Comparison of ENCODE assay signal across 8 cellular contexts in genomic region chr13:26022538-26023292, GRCh38. TPM values are rescaled to one million over a fixed set of nuclear protein-coding genes. Genes with fewer than 3 reads are reported as not detected.
A peak's percentile ranks its signal among the peaks of the same experiment; 100 is the strongest.
DNase-seq lines count a peak whose midpoint lies in the region; ATAC-seq, FAIRE-seq and TF ChIP-seq lines count a peak whose summit lies in the region.

No MANE protein-coding gene starts in this region.

- no peaks in the 10 kb centered on the region for H3K79me2 ChIP-seq in endothelial cell of umbilical vein (ENCODE audit: control insufficient read depth, insufficient read depth, low read length)

- no CpG with 5 or more reads among the region's 13 CpGs for WGBS in neuronal stem cell (ENCODE audit: extremely low coverage in 2 of 2, insufficient read length in 2 of 2, insufficient replicate concordance in 1 of 2), 2 donors

- peak overlapping the region; percentile 1 for H2AK5ac ChIP-seq in neuronal stem cell (ENCODE audit: low read depth, low read length)

- H3K4me2 ChIP-seq in endothelial cell of umbilical vein (ENCODE audit: insufficient read depth, low read length) (no peak overlapping the region), neuronal stem cell (ENCODE audit: insufficient read depth, low read length, poor library complexity, severe bottlenecking) (no peak overlapping the region)

- no peak overlapping the region for H2BK12ac ChIP-seq in neuronal stem cell (ENCODE audit: low read length)

- H2AFZ ChIP-seq in endothelial cell of umbilical vein (ENCODE audit: low read depth, low read length), result no peak overlapping the region
- peak overlapping the region; percentile 30 for H2AFZ ChIP-seq in neuronal stem cell (ENCODE audit: low read length)

- peak overlapping the region; percentile 58 for H3K18ac ChIP-seq in neuronal stem cell (ENCODE audit: low read length)

- H3K4me1 ChIP-seq in endothelial cell of umbilical vein (ENCODE audit: control insufficient read depth, extremely low read depth, insufficient read depth, low read length), result peaks cover 56% of the 10 kb centered on the region
- H3K4me1 ChIP-seq in neuronal stem cell (ENCODE audit: control insufficient read depth in 2 of 2, insufficient read depth in 1 of 2, low read depth in 1 of 2, low read length in 2 of 2), result peaks cover 0 to 17% of the 10 kb centered on the region in 2 donors

- no peak overlapping the region for H2BK5ac ChIP-seq in neuronal stem cell (ENCODE audit: low read length)

- H3K9me1 ChIP-seq in endothelial cell of umbilical vein (replicated peaks; ENCODE audit: control insufficient read depth, extremely low read depth, insufficient read depth, low read length), result no peaks in the 10 kb centered on the region

- BruUV-seq in endothelial cell of umbilical vein (replicated peaks; lab: Mats Ljungman, UMichigan), result no TSS peak

- H3K79me1 ChIP-seq in neuronal stem cell (ENCODE audit: low read depth, low read length), result no peaks in the 10 kb centered on the region

- TF ChIP-seq CTCF in endothelial cell of umbilical vein (IDR thresholded peaks at IDR 0.05; ENCODE audit: extremely low read depth in 1 of 2, insufficient read depth in 1 of 2, low read depth in 1 of 2, low read length in 2 of 2), result no peak

- H3K4ac ChIP-seq in neuronal stem cell (ENCODE audit: low read length), result no peak overlapping the region

- no peak overlapping the region for H3K4me3 ChIP-seq in endothelial cell of umbilical vein (replicated peaks in 1 of 3; ENCODE audit: insufficient read depth in 1 of 3, low read depth in 1 of 3, low read length in 3 of 3)
- no peak overlapping the region for H3K4me3 ChIP-seq in neuronal stem cell (ENCODE audit: low read length in 2 of 2)

- dilution Hi-C loops in endothelial cell of umbilical vein (cut with MboI; ENCODE audit: extremely low pct_ligation_motif_present, low sequenced_read_pairs), result no loop called here

- DNase-seq in DMS53 (lab: John Stamatoyannopoulos, UW) (peak; percentile 94), NCI-H2227 treated with DMSO at 0.1 percent for 48 hours (lab: John Stamatoyannopoulos, UW) (peak; percentile 28), endothelial cell of umbilical vein (ENCODE audit: low read depth, low spot score) (no peak), neuronal stem cell (ENCODE audit: low spot score) (no peak), NK-92 (lab: John Stamatoyannopoulos, UW; ENCODE audit: unreplicated experiment) (no peak), HPDE6-E6E7 (ENCODE audit: extremely low spot score) (no peak)

- no peak overlapping the region for H4K91ac ChIP-seq in neuronal stem cell (ENCODE audit: low read depth, low read length, poor library complexity)

- POLR2A ChIA-PET in endothelial cell of umbilical vein (lab: Charles Lee), result no interaction called here

- H3K27ac ChIP-seq in endothelial cell of umbilical vein (ENCODE audit: insufficient read depth, low read depth, low read length) (no peak overlapping the region), neuronal stem cell (replicated peaks; ENCODE audit: low read length) (no peak overlapping the region)

- H4K20me1 ChIP-seq in endothelial cell of umbilical vein (replicated peaks; ENCODE audit: control insufficient read depth, extremely low read depth, insufficient read depth, low read length), result no peaks in the 10 kb centered on the region

- no peaks in the 10 kb centered on the region for H3K36me3 ChIP-seq in endothelial cell of umbilical vein (ENCODE audit: control insufficient read depth in 2 of 2, extremely low read depth in 1 of 2, insufficient read depth in 2 of 2, low read length in 2 of 2)
- no peaks in the 10 kb centered on the region for H3K36me3 ChIP-seq in neuronal stem cell (replicated peaks in 1 of 2; ENCODE audit: control insufficient read depth in 2 of 2, insufficient read depth in 2 of 2, low read length in 2 of 2)

- H3K9me3 ChIP-seq in endothelial cell of umbilical vein (replicated peaks; ENCODE audit: control insufficient read depth, insufficient read depth, low read length), result no peaks in the 10 kb centered on the region
- H3K9me3 ChIP-seq in neuronal stem cell (replicated peaks in 1 of 2; ENCODE audit: control insufficient read depth in 2 of 2, insufficient read depth in 1 of 2, low read depth in 1 of 2, low read length in 2 of 2), result no peaks in the 10 kb centered on the region

- H4K8ac ChIP-seq in neuronal stem cell (ENCODE audit: low read depth, low read length), result no peak overlapping the region

- FAIRE-seq in endothelial cell of umbilical vein (lab: Jason Lieb, UNC), result peak; percentile 53

- H2BK120ac ChIP-seq in neuronal stem cell (ENCODE audit: low read depth, low read length), result no peak overlapping the region

- no peak overlapping the region for H3K9ac ChIP-seq in endothelial cell of umbilical vein (replicated peaks; ENCODE audit: extremely low read depth, insufficient read depth, low read length)
- no peak overlapping the region for H3K9ac ChIP-seq in neuronal stem cell (ENCODE audit: low read depth, low read length, poor library complexity)

- TF ChIP-seq POLR2A in endothelial cell of umbilical vein (IDR thresholded peaks at IDR 0.05; ENCODE audit: low read depth, low read length), result no peak

- H3K14ac ChIP-seq in neuronal stem cell (ENCODE audit: low read length), result no peak overlapping the region

- H3K27me3 ChIP-seq in endothelial cell of umbilical vein (ENCODE audit: control insufficient read depth in 2 of 2, insufficient read depth in 2 of 2, low read length in 2 of 2) (no peaks in the 10 kb centered on the region), neuronal stem cell (ENCODE audit: control insufficient read depth in 3 of 3, insufficient read depth in 3 of 3, low read depth in 1 of 3, low read length in 3 of 3) (peaks cover 0 to 38% (median 0%) of the 10 kb centered on the region in 3 experiments)

- intact Hi-C loops in endothelial cell of umbilical vein (cut with micrococcal nuclease), result no loop called here

- H3K23ac ChIP-seq in neuronal stem cell (ENCODE audit: low read depth, low read length, poor library complexity), result no peak overlapping the region

- CTCF ChIA-PET in endothelial cell of umbilical vein (lab: Charles Lee), result interaction anchor here (0.9 kb wide), 1 partner anchor 15 kb away, joined by 3 read pairs; no protein-coding TSS in a partner anchor

- no peak overlapping the region for H2BK15ac ChIP-seq in neuronal stem cell (ENCODE audit: low read length)

- ATAC-seq in HG02798 (IDR thresholded peaks at IDR 0.05; ENCODE audit: poor library complexity, unreplicated experiment) (no peak), GM21390 (IDR thresholded peaks at IDR 0.05; ENCODE audit: unreplicated experiment) (no peak)

TF ChIP-seq in endothelial cell of umbilical vein, 7 proteins besides CTCF, POLR2A, EP300 and RAD21:
- no peak for TF ChIP-seq POLR2AphosphoS5 (IDR thresholded peaks at IDR 0.05; ENCODE audit: insufficient read depth, low read depth, low read length)
- no peak for TF ChIP-seq FOS (IDR thresholded peaks at IDR 0.05; ENCODE audit: borderline replicate concordance, insufficient read depth, low read length)
- TF ChIP-seq JUN (IDR thresholded peaks at IDR 0.05; ENCODE audit: borderline replicate concordance, insufficient read depth, insufficient read length, low read depth), result no peak
- no peak for TF ChIP-seq MYC (IDR thresholded peaks at IDR 0.05; ENCODE audit: low read depth, low read length)
- TF ChIP-seq EZH2 (IDR thresholded peaks at IDR 0.05; ENCODE audit: borderline replicate concordance, low read depth, low read length, severe bottlenecking), result no peak
- no peak for TF ChIP-seq GATA2 (IDR thresholded peaks at IDR 0.05; ENCODE audit: insufficient read depth, insufficient read length, low read depth, low read length)
- TF ChIP-seq, protein P1, sequence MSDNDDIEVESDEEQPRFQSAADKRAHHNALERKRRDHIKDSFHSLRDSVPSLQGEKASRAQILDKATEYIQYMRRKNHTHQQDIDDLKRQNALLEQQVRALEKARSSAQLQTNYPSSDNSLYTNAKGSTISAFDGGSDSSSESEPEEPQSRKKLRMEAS (IDR thresholded peaks at IDR 0.05; ENCODE audit: insufficient read depth, insufficient read length), result no peak

RNA-seq across cellular contexts. Expression of gene SHISA2, which starts 29.1 kb away (rescaled TPM):
- total RNA-seq in endothelial cell of umbilical vein, result 2.5 and 4.7 TPM in 2 replicates
- 1.5 TPM in 2 replicates for polyA plus RNA-seq in endothelial cell of umbilical vein
- polyA plus RNA-seq in endothelial cell of umbilical vein (2011; cell fraction: cytosol; rRNA removed), result 0.82 and 1.2 TPM in 2 replicates
- polyA plus RNA-seq in endothelial cell of umbilical vein (2011; cell fraction: nucleus; rRNA removed), result 0.64 and 1.0 TPM in 2 replicates
- polyA plus RNA-seq in endothelial cell of umbilical vein (2012), result 0.60 and 2.4 TPM in 2 replicates
- 2.8 and 5.6 TPM in 2 replicates for polyA minus RNA-seq in endothelial cell of umbilical vein
- not detected for polyA minus RNA-seq in endothelial cell of umbilical vein (2011; cell fraction: cytosol; rRNA and poly(A)+ RNA removed)
- 0.53 and 1.7 TPM in 2 replicates for polyA minus RNA-seq in endothelial cell of umbilical vein (2011; cell fraction: nucleus; rRNA and poly(A)+ RNA removed)
- polyA plus RNA-seq in neuronal stem cell (2013, experiment 1 of 2), result 77.7 TPM
- 77.2 TPM for polyA plus RNA-seq in neuronal stem cell (2013, experiment 2 of 2)

Comparison
In these comparisons a context has a peak if more than half of its experiments do, and no peak if none do; other contexts are left out.
1. DNase-seq: peak in DMS53 (single experiment) and NCI-H2227 treated with DMSO at 0.1 percent for 48 hours (single experiment); none in endothelial cell of umbilical vein (single experiment), neuronal stem cell (single experiment), NK-92 (single experiment) and HPDE6-E6E7 (single experiment).